In genomic region chr6:37244430-37245310, GRCh38 we compare ENCODE assay signal across 1 cellular context.
TF ChIP-seq lines count a peak whose summit lies in the region.

No MANE protein-coding gene starts in this region.

TF ChIP-seq in HepG2, 621 proteins besides CTCF, POLR2A, EP300 and RAD21 (continued from another document and continues in another):
- TF ChIP-seq FLYWCH1 (CRISPR knock-in tag; IDR thresholded peaks at IDR 0.05): 0 out of 2 replicates have a peak, but pooled peaks have one; percentile 28
- TF ChIP-seq RARA (CRISPR knock-in tag; IDR thresholded peaks at IDR 0.05): peak; percentile 39
- TF ChIP-seq ZBTB10 (CRISPR knock-in tag; IDR thresholded peaks at IDR 0.05; ENCODE audit: borderline replicate concordance): no peak
- peak; percentile 79 for TF ChIP-seq ZNF574 (CRISPR knock-in tag; IDR thresholded peaks at IDR 0.05)
- TF ChIP-seq KLF12 (CRISPR knock-in tag; IDR thresholded peaks at IDR 0.05; ENCODE audit: borderline replicate concordance): no peak
- peak; percentile 51; the same call in 1 of the 2 replicates for TF ChIP-seq UBTF (CRISPR knock-in tag; IDR thresholded peaks at IDR 0.05)
- TF ChIP-seq CC2D1A (CRISPR knock-in tag; IDR thresholded peaks at IDR 0.05): no peak
- no peak for TF ChIP-seq ZNF766 (CRISPR knock-in tag; IDR thresholded peaks at IDR 0.05; ENCODE audit: borderline replicate concordance)
- no peak for TF ChIP-seq KDM2A (CRISPR knock-in tag; IDR thresholded peaks at IDR 0.05; ENCODE audit: borderline replicate concordance, low read depth)
- TF ChIP-seq SP140L (CRISPR knock-in tag; IDR thresholded peaks at IDR 0.05; ENCODE audit: borderline replicate concordance): no peak
- TF ChIP-seq ATF6 (CRISPR knock-in tag; conservative IDR thresholded peaks at IDR 0.05): no peak
- TF ChIP-seq ZNF10 (CRISPR knock-in tag; IDR thresholded peaks at IDR 0.05; ENCODE audit: borderline replicate concordance, low read depth): no peak
- no peak for TF ChIP-seq SRSF1 (optimal IDR thresholded peaks at IDR 0.05; ENCODE audit: low read depth, low read length)
- peak; percentile 80 for TF ChIP-seq CBX5 (CRISPR knock-in tag; IDR thresholded peaks at IDR 0.05; ENCODE audit: borderline replicate concordance)
- TF ChIP-seq ZNF598 (CRISPR knock-in tag; IDR thresholded peaks at IDR 0.05; ENCODE audit: borderline replicate concordance): no peak
- no peak for TF ChIP-seq PREB (CRISPR knock-in tag; IDR thresholded peaks at IDR 0.05)
- TF ChIP-seq NCOR1 (IDR thresholded peaks at IDR 0.05; ENCODE audit: borderline replicate concordance, low read length): peak; percentile 28; the same call in 1 of the 2 replicates
- TF ChIP-seq MIER2 (CRISPR knock-in tag; IDR thresholded peaks at IDR 0.05): 0 out of 2 replicates have a peak, but pooled peaks have one; percentile 61
- TF ChIP-seq SRY (CRISPR knock-in tag; IDR thresholded peaks at IDR 0.05): no peak
- no peak for TF ChIP-seq ZNF20 (CRISPR knock-in tag; IDR thresholded peaks at IDR 0.05)
- TF ChIP-seq PRDM15 (CRISPR knock-in tag; IDR thresholded peaks at IDR 0.05): no peak
- 0 out of 2 replicates have a peak, but pooled peaks have one; percentile 26 for TF ChIP-seq RELA (CRISPR knock-in tag; IDR thresholded peaks at IDR 0.05)
- no peak for TF ChIP-seq DNMT1 (CRISPR knock-in tag; IDR thresholded peaks at IDR 0.05)
- no peak for TF ChIP-seq ZNF713 (CRISPR knock-in tag; IDR thresholded peaks at IDR 0.05)
- no peak for TF ChIP-seq HNRNPLL (IDR thresholded peaks at IDR 0.05; ENCODE audit: low read depth, low read length, poor library complexity, severe bottlenecking)
- TF ChIP-seq SAP130 (CRISPR knock-in tag; IDR thresholded peaks at IDR 0.05; ENCODE audit: low read depth): peak; percentile 59
- peak; percentile 76 for TF ChIP-seq DR1 (CRISPR knock-in tag; IDR thresholded peaks at IDR 0.05)
- TF ChIP-seq AKAP8 (CRISPR knock-in tag; IDR thresholded peaks at IDR 0.05): no peak; the same call in 1 of the 2 replicates
- no peak for TF ChIP-seq ZNF616 (CRISPR knock-in tag; IDR thresholded peaks at IDR 0.05; ENCODE audit: low read depth)
- no peak for TF ChIP-seq ERF (CRISPR knock-in tag; IDR thresholded peaks at IDR 0.05)
- TF ChIP-seq FOXM1 (CRISPR knock-in tag; IDR thresholded peaks at IDR 0.05): no peak
- TF ChIP-seq ZNF512B (CRISPR knock-in tag; IDR thresholded peaks at IDR 0.05; ENCODE audit: borderline replicate concordance): no peak
- TF ChIP-seq FOXO4 (CRISPR knock-in tag; conservative IDR thresholded peaks at IDR 0.05): peak; percentile 97; the same call in 1 of the 2 replicates
- no peak for TF ChIP-seq MTA1 (CRISPR knock-in tag; IDR thresholded peaks at IDR 0.05; ENCODE audit: borderline replicate concordance)
- TF ChIP-seq ZNF33A (CRISPR knock-in tag; IDR thresholded peaks at IDR 0.05; ENCODE audit: borderline replicate concordance): no peak
- peak; percentile 87 for TF ChIP-seq WIZ (CRISPR knock-in tag; IDR thresholded peaks at IDR 0.05)
- no peak for TF ChIP-seq TBP (CRISPR knock-in tag; IDR thresholded peaks at IDR 0.05)
- no peak for TF ChIP-seq GLMP (CRISPR knock-in tag; IDR thresholded peaks at IDR 0.05; ENCODE audit: borderline replicate concordance)
- peak; percentile 31; the same call in 1 of the 2 replicates for TF ChIP-seq FOXK2 (IDR thresholded peaks at IDR 0.05)
- no peak for TF ChIP-seq MIXL1 (CRISPR knock-in tag; IDR thresholded peaks at IDR 0.05)
- peak; percentile 77 for TF ChIP-seq MXD4 (CRISPR knock-in tag; IDR thresholded peaks at IDR 0.05)
